ENCODE assay signal across 13 cellular contexts in the genomic region with DNA sequence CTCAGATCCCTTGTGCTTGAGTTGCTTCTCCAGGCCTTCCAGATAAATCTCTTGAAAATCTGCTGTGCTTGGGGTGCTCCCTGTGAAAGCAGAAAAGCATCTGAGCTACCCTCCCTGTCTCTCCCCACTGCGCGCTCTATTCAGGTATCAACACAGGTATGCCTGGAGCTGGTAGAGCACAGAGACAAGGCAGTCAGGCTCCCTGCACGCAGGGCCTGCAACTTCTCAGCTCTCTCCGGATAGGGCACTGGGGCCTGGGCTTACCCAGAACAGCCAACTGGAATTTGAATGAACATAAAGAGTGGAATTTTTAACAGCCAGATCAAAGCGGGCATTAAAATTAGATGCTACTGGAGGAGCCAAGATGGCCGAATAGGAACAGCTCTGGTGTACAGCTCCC.
A peak's percentile ranks its signal among the peaks of the same experiment; 100 is the strongest.
DNase-seq lines count a peak whose midpoint lies in the region; ATAC-seq and TF ChIP-seq lines count a peak whose summit lies in the region.
"Had no signal": no experiment of that assay in that cellular context is flagged by ENCODE, and none has a peak within 500 bp of the region (broad histone marks: within the 10 kb centered on the region; RNA-seq: fewer than 3 reads in every experiment).

No MANE protein-coding gene starts in this region.

- ATAC-seq in heart left ventricle = peak in 1 of 4 donors; percentile 38
- ATAC-seq in left cardiac atrium = no peak
- no peak for ATAC-seq in memory B cell (ENCODE audit: low read depth)
- no peak for ATAC-seq in GM19351 (IDR thresholded peaks at IDR 0.05; ENCODE audit: unreplicated experiment)
- ATAC-seq: GM12878 had no signal

- H3K4me1 ChIP-seq in heart left ventricle (peaks cover 0 to 16% (median 7%) of the 10 kb centered on the region in 12 donors), vagina (peaks cover 9% of the 10 kb centered on the region)
- H3K4me1 ChIP-seq: tibial artery had no signal

- H3K36me3 Mint-ChIP-seq in chondrocyte (ENCODE audit: low read depth) = no peaks in the 10 kb centered on the region
- no peaks in the 10 kb centered on the region for H3K36me3 Mint-ChIP-seq in memory B cell

- intact Hi-C loops in heart left ventricle (cut with DNase I) (no loop called here), left cardiac atrium (cut with DNase I) (no loop called here), vagina (cut with DNase I) (no loop called here)

- H3K9me3 ChIP-seq in heart left ventricle (no peaks in the 10 kb centered on the region), vagina (no peaks in the 10 kb centered on the region)
- H3K9me3 ChIP-seq: tibial artery had no signal

- H3K36me3 ChIP-seq in heart left ventricle (no peaks in the 10 kb centered on the region), vagina (no peaks in the 10 kb centered on the region)
- H3K36me3 ChIP-seq: tibial artery had no signal

- WGBS in heart left ventricle, 4 donors = 62 to 95% (median 80%) methylated on average over 6 of the region's 6 CpGs

- H3K4me1 Mint-ChIP-seq in chondrocyte (ENCODE audit: low read depth) = peaks cover 10% of the 10 kb centered on the region
- peaks cover 7% of the 10 kb centered on the region for H3K4me1 Mint-ChIP-seq in memory B cell

- DNase-seq in heart left ventricle = peak in 3 of 5 donors; percentile 3 to 17 (median 16)
- no peak for DNase-seq in left cardiac atrium
- peak; percentile 24 for DNase-seq in chondrocyte (ENCODE audit: low spot score)
- DNase-seq in memory B cell (ENCODE audit: low spot score in 2 of 2) = no peak
- no peak for DNase-seq in vagina (ENCODE audit: extremely low spot score in 2 of 2)
- no peak for DNase-seq in NCI-H524 (lab: John Stamatoyannopoulos, UW)
- DNase-seq in NCI-H1436 (lab: John Stamatoyannopoulos, UW) = no peak
- DNase-seq: stimulated activated CD4-positive, alpha-beta T cell treated with anti-CD3 and anti-CD28 coated beads, Interleukin-1b, Interleukin-23, amount 100 ng/mL, for 48 hours had no signal

- H3K27ac ChIP-seq in heart left ventricle (peak overlapping the region in 1 of 12 donors; percentile 47), vagina (no peak overlapping the region)
- H3K27ac ChIP-seq: tibial artery had no signal

- peak overlapping the region in 4 of 12 donors; percentile 16 to 37 (median 32) for H3K4me3 ChIP-seq in heart left ventricle
- H3K4me3 ChIP-seq in vagina = peak overlapping the region; percentile 13 to 26
- H3K4me3 ChIP-seq: GM12878, tibial artery had no signal

- TF ChIP-seq POLR2A in heart left ventricle (IDR thresholded peaks at IDR 0.05) = no peak
- no peak for TF ChIP-seq POLR2A in vagina (IDR thresholded peaks at IDR 0.05)

- H3K4me3 Mint-ChIP-seq in chondrocyte (ENCODE audit: unreplicated experiment) = peak overlapping the region; percentile 64
- H3K4me3 Mint-ChIP-seq in memory B cell = peak overlapping the region; percentile 89
- H3K4me3 Mint-ChIP-seq: B cell had no signal

- no peak overlapping the region for H3K27ac Mint-ChIP-seq in chondrocyte (ENCODE audit: unreplicated experiment)
- H3K27ac Mint-ChIP-seq in memory B cell = peak overlapping the region; percentile 87
- H3K27ac Mint-ChIP-seq: activated T-helper 2 cell treated with anti-CD3 and anti-CD28 coated beads, Interferon-gamma antibody, Interleukin-2, Interleukin-4, amounts not matched to agents 10 μg/mL and 5 μg/mL and 100 μg/mL, durations not matched to agents 14 hours and 24 hours and 36 hours; B cell had no signal

- H3K27me3 ChIP-seq in heart left ventricle = no peaks in the 10 kb centered on the region
- no peaks in the 10 kb centered on the region for H3K27me3 ChIP-seq in vagina
- H3K27me3 ChIP-seq: tibial artery had no signal

- H3K9me3 Mint-ChIP-seq in chondrocyte (ENCODE audit: low read depth) (no peaks in the 10 kb centered on the region), memory B cell (no peaks in the 10 kb centered on the region)
- H3K9me3 Mint-ChIP-seq: activated T-helper 2 cell treated with anti-CD3 and anti-CD28 coated beads, Interferon-gamma antibody, Interleukin-2, Interleukin-4, amounts not matched to agents 10 μg/mL and 5 μg/mL and 100 μg/mL, durations not matched to agents 14 hours and 24 hours and 36 hours had no signal

- TF ChIP-seq CTCF in heart left ventricle (IDR thresholded peaks at IDR 0.05) = no peak
- TF ChIP-seq CTCF in chondrocyte (IDR thresholded peaks at IDR 0.05) = no peak
- TF ChIP-seq CTCF in vagina (IDR thresholded peaks at IDR 0.05) = no peak

- H3K27me3 Mint-ChIP-seq in chondrocyte (ENCODE audit: low read depth) (no peaks in the 10 kb centered on the region), memory B cell (no peaks in the 10 kb centered on the region)
- H3K27me3 Mint-ChIP-seq: B cell had no signal

Comparison
In these comparisons a context has a peak if more than half of its experiments do, and no peak if none do; other contexts are left out.
1. DNase-seq: peak in heart left ventricle (3 of 5) and chondrocyte (single experiment); none in left cardiac atrium (single experiment), memory B cell (0 of 2), vagina (0 of 2), NCI-H524 (0 of 2) and NCI-H1436 (single experiment).